In genomic region chr16:21626659-21627277, GRCh38 we compare ENCODE assay signal across 1 cellular context.
TF ChIP-seq lines count a peak whose summit lies in the region.

No MANE protein-coding gene starts in this region.

TF ChIP-seq in IMR-90, 13 proteins besides CTCF, POLR2A, EP300 and RAD21 (continued from another document):
- TF ChIP-seq, protein P1, sequence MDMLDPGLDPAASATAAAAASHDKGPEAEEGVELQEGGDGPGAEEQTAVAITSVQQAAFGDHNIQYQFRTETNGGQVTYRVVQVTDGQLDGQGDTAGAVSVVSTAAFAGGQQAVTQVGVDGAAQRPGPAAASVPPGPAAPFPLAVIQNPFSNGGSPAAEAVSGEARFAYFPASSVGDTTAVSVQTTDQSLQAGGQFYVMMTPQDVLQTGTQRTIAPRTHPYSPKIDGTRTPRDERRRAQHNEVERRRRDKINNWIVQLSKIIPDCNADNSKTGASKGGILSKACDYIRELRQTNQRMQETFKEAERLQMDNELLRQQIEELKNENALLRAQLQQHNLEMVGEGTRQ (IDR thresholded peaks at IDR 0.05; ENCODE audit: low read depth, low read length) = peak; percentile 49; the same call in 1 of the 2 replicates
- peak; percentile 17; the same call in 1 of the 2 replicates for TF ChIP-seq FOS (IDR thresholded peaks at IDR 0.05; ENCODE audit: low read depth, low read length)
- TF ChIP-seq, protein P2, sequence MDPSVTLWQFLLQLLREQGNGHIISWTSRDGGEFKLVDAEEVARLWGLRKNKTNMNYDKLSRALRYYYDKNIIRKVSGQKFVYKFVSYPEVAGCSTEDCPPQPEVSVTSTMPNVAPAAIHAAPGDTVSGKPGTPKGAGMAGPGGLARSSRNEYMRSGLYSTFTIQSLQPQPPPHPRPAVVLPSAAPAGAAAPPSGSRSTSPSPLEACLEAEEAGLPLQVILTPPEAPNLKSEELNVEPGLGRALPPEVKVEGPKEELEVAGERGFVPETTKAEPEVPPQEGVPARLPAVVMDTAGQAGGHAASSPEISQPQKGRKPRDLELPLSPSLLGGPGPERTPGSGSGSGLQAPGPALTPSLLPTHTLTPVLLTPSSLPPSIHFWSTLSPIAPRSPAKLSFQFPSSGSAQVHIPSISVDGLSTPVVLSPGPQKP (IDR thresholded peaks at IDR 0.05; ENCODE audit: borderline replicate concordance, low read depth, low read length) = no peak
- TF ChIP-seq RFX5 (IDR thresholded peaks at IDR 0.05; ENCODE audit: low read depth, low read length) = no peak
- TF ChIP-seq CEBPB (IDR thresholded peaks at IDR 0.05; ENCODE audit: low read depth, low read length) = peak; percentile 93
